In genomic region chr19:44756089-44756562, GRCh38 we compare ENCODE assay signal across 15 cellular contexts. TPM values are rescaled to one million over a fixed set of nuclear protein-coding genes. Genes with fewer than 3 reads are reported as not detected.
DNase-seq lines count a peak whose midpoint lies in the region; ATAC-seq and TF ChIP-seq lines count a peak whose summit lies in the region.
"Had no signal": no experiment of that assay in that cellular context is flagged by ENCODE, and none has a peak within 500 bp of the region (broad histone marks: within the 10 kb centered on the region; RNA-seq: fewer than 3 reads in every experiment).

No MANE protein-coding gene starts in this region.

- H3K36me3 ChIP-seq in BLaER1 treated with 17β-estradiol and CSF1 and Interleukin-3, amounts not matched to agents 10 nM and 100 nM, result peaks cover 19 to 84% (median 74%) of the 10 kb centered on the region in 11 experiments
- peaks cover 76% of the 10 kb centered on the region for H3K36me3 ChIP-seq in OCI-LY3 (replicated peaks; ENCODE audit: low read depth, low read length)
- peaks cover 66% of the 10 kb centered on the region for H3K36me3 ChIP-seq in osteoblast (ENCODE audit: insufficient read depth, low read length)
- H3K36me3 ChIP-seq in neural progenitor cell, result no peaks in the 10 kb centered on the region

- H3K79me2 ChIP-seq in OCI-LY3 (ENCODE audit: low read length) (peaks cover 44% of the 10 kb centered on the region), osteoblast (ENCODE audit: insufficient read depth, low read length) (peaks cover 25% of the 10 kb centered on the region), neural progenitor cell (ENCODE audit: low read depth) (no peaks in the 10 kb centered on the region)

- H3K9me3 ChIP-seq in BLaER1 treated with 17β-estradiol and CSF1 and Interleukin-3, amounts not matched to agents 10 nM and 100 nM (replicated peaks in 1 of 11), result no peaks in the 10 kb centered on the region
- H3K9me3 ChIP-seq in OCI-LY3 (ENCODE audit: insufficient read depth, low read length) (no peaks in the 10 kb centered on the region), osteoblast (ENCODE audit: low read depth, low read length) (no peaks in the 10 kb centered on the region), neural progenitor cell (ENCODE audit: low read depth) (no peaks in the 10 kb centered on the region)

- peak overlapping the region in 4 of 10 experiments; percentile 60 to 100 (median 98); a peak in 7 of 20 replicates for H3K4me3 ChIP-seq in BLaER1 treated with 17β-estradiol and CSF1 and Interleukin-3, amounts not matched to agents 10 nM and 100 nM
- H3K4me3 ChIP-seq in OCI-LY3 (ENCODE audit: low read length) (no peak overlapping the region), osteoblast (ENCODE audit: insufficient read depth, low read length) (no peak overlapping the region), neural progenitor cell (no peak overlapping the region), foreskin fibroblast (ENCODE audit: low read depth in 1 of 2, low read length in 2 of 2) (no peak overlapping the region)

- peak overlapping the region; percentile 85 to 100 (median 99) for H3K4me2 ChIP-seq in BLaER1 treated with 17β-estradiol and CSF1 and Interleukin-3, amounts not matched to agents 10 nM and 100 nM
- H3K4me2 ChIP-seq in OCI-LY3 (ENCODE audit: low read length) (no peak overlapping the region), osteoblast (ENCODE audit: insufficient read depth, low read length) (no peak overlapping the region), neural progenitor cell (no peak overlapping the region)

- H3K36me3 Mint-ChIP-seq in effector memory CD8-positive, alpha-beta T cell (ENCODE audit: insufficient read depth), result peaks cover 88% of the 10 kb centered on the region
- no peaks in the 10 kb centered on the region for H3K36me3 Mint-ChIP-seq in neural progenitor cell

- no peaks in the 10 kb centered on the region for H3K9me3 Mint-ChIP-seq in effector memory CD8-positive, alpha-beta T cell
- no peaks in the 10 kb centered on the region for H3K9me3 Mint-ChIP-seq in neural progenitor cell

- peaks cover 0 to 31% (median 4%) of the 10 kb centered on the region in 11 experiments; a peak in 13 of 22 replicates for H4K20me1 ChIP-seq in BLaER1 treated with 17β-estradiol and CSF1 and Interleukin-3, amounts not matched to agents 10 nM and 100 nM
- peaks cover 17% of the 10 kb centered on the region for H4K20me1 ChIP-seq in OCI-LY3 (ENCODE audit: insufficient read depth, low read length)
- H4K20me1 ChIP-seq in osteoblast (ENCODE audit: insufficient read depth, low read length), result peaks cover 26% of the 10 kb centered on the region
- H4K20me1 ChIP-seq in neural progenitor cell (ENCODE audit: low read depth), result peaks cover 33% of the 10 kb centered on the region

- DNase-seq in effector memory CD8-positive, alpha-beta T cell, result no peak
- DNase-seq in osteoblast (ENCODE audit: insufficient read length, low spot score, missing footprints) (peak; percentile 81), neural progenitor cell (ENCODE audit: low spot score) (no peak), foreskin fibroblast (no peak)
- no peak for DNase-seq in activated CD4-positive, alpha-beta T cell treated with anti-CD3 and anti-CD28 coated beads for 48 hours
- DNase-seq: activated CD4-positive, CD25-positive, alpha-beta regulatory T cell; Karpas-422; NCI-H2171 treated with DMSO at 0.1 percent for 48 hours; occipital lobe; SIG-M5; stimulated activated CD4-positive, alpha-beta T cell treated with anti-CD3 and anti-CD28 coated beads, Interleukin-4, amount 100 ng/mL, for 24 hours had no signal

- peaks cover 20% of the 10 kb centered on the region for H3F3A ChIP-seq in neural progenitor cell (ENCODE audit: low read depth)

- no peaks in the 10 kb centered on the region for H3K27me3 ChIP-seq in BLaER1 treated with 17β-estradiol and CSF1 and Interleukin-3, amounts not matched to agents 10 nM and 100 nM
- H3K27me3 ChIP-seq in OCI-LY3 (ENCODE audit: low read depth, low read length) (no peaks in the 10 kb centered on the region), osteoblast (ENCODE audit: insufficient read depth, low read length) (no peaks in the 10 kb centered on the region), neural progenitor cell (peaks cover 89% of the 10 kb centered on the region)

- H3K27me3 Mint-ChIP-seq in effector memory CD8-positive, alpha-beta T cell, result no peaks in the 10 kb centered on the region
- H3K27me3 Mint-ChIP-seq in neural progenitor cell (ENCODE audit: insufficient read depth, low read depth), result peaks cover 48% of the 10 kb centered on the region

- H3K4me1 Mint-ChIP-seq in effector memory CD8-positive, alpha-beta T cell (ENCODE audit: low read depth in 2 of 2), result peaks cover 43 to 53% of the 10 kb centered on the region in 2 donors
- H3K4me1 Mint-ChIP-seq in neural progenitor cell, result peaks cover 32% of the 10 kb centered on the region

- H3K4me1 ChIP-seq in BLaER1 treated with 17β-estradiol and CSF1 and Interleukin-3, amounts not matched to agents 10 nM and 100 nM, result peaks cover 71 to 92% (median 91%) of the 10 kb centered on the region in 10 experiments
- H3K4me1 ChIP-seq in OCI-LY3 (ENCODE audit: low read length), result peaks cover 42% of the 10 kb centered on the region
- H3K4me1 ChIP-seq in osteoblast (ENCODE audit: insufficient read depth, low read length), result peaks cover 50% of the 10 kb centered on the region
- H3K4me1 ChIP-seq in neural progenitor cell, result peaks cover 21% of the 10 kb centered on the region

- peak overlapping the region; percentile 95 to 97 for H3K27ac Mint-ChIP-seq in effector memory CD8-positive, alpha-beta T cell
- H3K27ac Mint-ChIP-seq in neural progenitor cell, result no peak overlapping the region

- H3K4me3 Mint-ChIP-seq in effector memory CD8-positive, alpha-beta T cell, result peak overlapping the region in 1 of 2 donors; percentile 1
- no peak overlapping the region for H3K4me3 Mint-ChIP-seq in neural progenitor cell

- no peak overlapping the region for H2AFZ ChIP-seq in OCI-LY3 (ENCODE audit: low read depth, low read length)
- no peak overlapping the region for H2AFZ ChIP-seq in osteoblast (ENCODE audit: low read length)
- no peak overlapping the region for H2AFZ ChIP-seq in neural progenitor cell (replicated peaks)

- peak overlapping the region; percentile 22 to 100 (median 96); a peak in 19 of 22 replicates for H3K27ac ChIP-seq in BLaER1 treated with 17β-estradiol and CSF1 and Interleukin-3, amounts not matched to agents 10 nM and 100 nM
- H3K27ac ChIP-seq in OCI-LY3 (ENCODE audit: low read length) (peak overlapping the region; percentile 97; the same call in 1 of the 2 replicates), osteoblast (ENCODE audit: low read depth, low read length) (no peak overlapping the region), neural progenitor cell (no peak overlapping the region)

- ATAC-seq in effector memory CD8-positive, alpha-beta T cell (replicated peaks), result no peak
- ATAC-seq in HG03354 (IDR thresholded peaks at IDR 0.05; ENCODE audit: poor library complexity, severe bottlenecking, unreplicated experiment), result no peak

- peak overlapping the region in 9 of 11 experiments; percentile 83 to 100 (median 90); a peak in 14 of 22 replicates for H3K9ac ChIP-seq in BLaER1 treated with 17β-estradiol and CSF1 and Interleukin-3, amounts not matched to agents 10 nM and 100 nM
- H3K9ac ChIP-seq in OCI-LY3 (ENCODE audit: low read length), result no peak overlapping the region
- H3K9ac ChIP-seq in neural progenitor cell, result no peak overlapping the region

- no peak for TF ChIP-seq CTCF in OCI-LY3 (IDR thresholded peaks at IDR 0.05; ENCODE audit: low read depth, low read length)
- TF ChIP-seq CTCF in osteoblast (IDR thresholded peaks at IDR 0.05; ENCODE audit: extremely low read depth, low read depth, low read length), result no peak
- no peak for TF ChIP-seq CTCF in neural progenitor cell (IDR thresholded peaks at IDR 0.05)
- no peak for TF ChIP-seq CTCF in foreskin fibroblast (IDR thresholded peaks at IDR 0.05; ENCODE audit: low read depth, low read length)

RNA-seq across cellular contexts. Expression of gene BCL3, which starts 7.6 kb away (rescaled TPM):
- total RNA-seq in osteoblast, result 6.5 and 7.2 TPM in 2 replicates
- not detected in 2 replicates for total RNA-seq in neural progenitor cell (ENCODE audit: low replicate concordance)
- total RNA-seq: occipital lobe had no signal

RNA-seq across cellular contexts. Expression of gene CBLC, which starts 21.6 kb away (rescaled TPM):
- total RNA-seq in osteoblast, result not detected in 2 replicates
- 1.4 and 1.5 TPM in 2 replicates for total RNA-seq in neural progenitor cell (ENCODE audit: low replicate concordance)
- total RNA-seq: astrocyte, occipital lobe had no signal

RNA-seq across cellular contexts. Expression of gene BCAM, which starts 52.8 kb away (rescaled TPM):
- total RNA-seq in osteoblast, result 4.3 and 4.4 TPM in 2 replicates
- total RNA-seq in neural progenitor cell (ENCODE audit: low replicate concordance), result 7.1 and 16.9 TPM in 2 replicates

RNA-seq across cellular contexts. Expression of gene CEACAM16, which starts 57.2 kb away (rescaled TPM):
- total RNA-seq in osteoblast (under 0.01 TPM in 1 of 2 replicates, not detected in the other), neural progenitor cell (ENCODE audit: low replicate concordance) (not detected in 2 replicates)
- total RNA-seq: occipital lobe had no signal

Comparison
In these comparisons a context has a peak if more than half of its experiments do, and no peak if none do; other contexts are left out.
1. H3K27ac ChIP-seq: peak in BLaER1 treated with 17β-estradiol and CSF1 and Interleukin-3, amounts not matched to agents 10 nM and 100 nM (11 of 11) and OCI-LY3 (single experiment); none in osteoblast (single experiment) and neural progenitor cell (single experiment).
2. H3K4me2 ChIP-seq: peak in BLaER1 treated with 17β-estradiol and CSF1 and Interleukin-3, amounts not matched to agents 10 nM and 100 nM (11 of 11); none in OCI-LY3 (single experiment), osteoblast (single experiment) and neural progenitor cell (single experiment).
3. H3K9ac ChIP-seq: peak in BLaER1 treated with 17β-estradiol and CSF1 and Interleukin-3, amounts not matched to agents 10 nM and 100 nM (9 of 11); none in OCI-LY3 (single experiment) and neural progenitor cell (single experiment).